ENCODE assay signal across 8 cellular contexts in genomic region chr22:39003165-39003638, GRCh38. TPM values are rescaled to one million over a fixed set of nuclear protein-coding genes. Genes with fewer than 3 reads are reported as not detected.
DNase-seq lines count a peak whose midpoint lies in the region; ATAC-seq, FAIRE-seq and TF ChIP-seq lines count a peak whose summit lies in the region.

No MANE protein-coding gene starts in this region.

- WGBS in GM12878 (ENCODE audit: insufficient coverage, insufficient replicate concordance, low lambda C conversion rate, missing lambda C conversion rate) = 5% methylated on average over 7 of the region's 7 CpGs

- intact Hi-C loops in CD8-positive, alpha-beta T cell (cut with DNase I, micrococcal nuclease) = loop anchor here (1.0 to 10.0 kb wide), 6 partner anchors 18 to 948 kb away; partner anchors contain the start of genes ATF4 (in 1 of the 2) and PICK1 (in 1 of the 2)
- intact Hi-C loops in GM12878 (cut with micrococcal nuclease; ENCODE audit: unreplicated experiment) = loop anchor here (1.0 to 5.0 kb wide), 4 partner anchors 30 to 234 kb away; no protein-coding TSS in a partner anchor

- FAIRE-seq in TTC549 (lab: Jason Lieb, UNC) (peak; percentile 31), GM12878 (lab: Jason Lieb, UNC) (peak; percentile 83)

- RAD21 ChIA-PET in GM12878 (lab: Charles Lee; ENCODE audit: unreplicated experiment) = interaction anchor here (0.6 to 5.3 kb wide), 26 partner anchors 13 to 308 kb away, joined by 3 to 93 read pairs (median 4); partner anchors contain the start of genes APOBEC3B, APOBEC3H and CBX6

- H3K9ac ChIP-seq in GM12878 (ENCODE audit: control insufficient read depth, insufficient read depth, low read length) = no peak overlapping the region

- no peaks in the 10 kb centered on the region for H3K9me3 ChIP-seq in CD8-positive, alpha-beta T cell (ENCODE audit: low read length)
- H3K9me3 ChIP-seq in GM12878 (replicated peaks; ENCODE audit: control insufficient read depth, insufficient read depth, low read length) = no peaks in the 10 kb centered on the region; the same call in 2 of the 3 replicates

- peak overlapping the region; percentile 36 for H3K4me2 ChIP-seq in GM12878 (ENCODE audit: control insufficient read depth, insufficient read depth)

- H3K36me3 Mint-ChIP-seq in CD8-positive, alpha-beta T cell = no peaks in the 10 kb centered on the region

- H3K4me1 Mint-ChIP-seq in CD8-positive, alpha-beta T cell (ENCODE audit: low read depth) = peaks cover 12% of the 10 kb centered on the region

- peak; percentile 68 for TF ChIP-seq CTCF in CD8-positive, alpha-beta T cell (IDR thresholded peaks at IDR 0.05)
- peak; percentile 69 to 76 (median 75) for TF ChIP-seq CTCF in GM12878 (IDR thresholded peaks at IDR 0.05 in 2 of 3, conservative IDR thresholded peaks at IDR 0.05 in 1 of 3; ENCODE audit: control insufficient read depth in 2 of 3, extremely low read depth in 1 of 3, insufficient read depth in 1 of 3, low read depth in 3 of 3, low read length in 3 of 3)

- no peaks in the 10 kb centered on the region for H3K79me2 ChIP-seq in GM12878 (ENCODE audit: control insufficient read depth, insufficient read depth, low read length)

- H3K27me3 ChIP-seq in CD8-positive, alpha-beta T cell (ENCODE audit: insufficient read depth, low read length) = no peaks in the 10 kb centered on the region
- H3K27me3 ChIP-seq in GM12878 (replicated peaks in 1 of 2; ENCODE audit: control insufficient read depth in 2 of 2, insufficient read depth in 2 of 2, low read length in 1 of 2) = no peaks in the 10 kb centered on the region

- SMC1A ChIA-PET in GM12878 (lab: Charles Lee; ENCODE audit: uncharacterized antibody, unreplicated experiment) = interaction anchor here (0.5 to 7.4 kb wide), 31 partner anchors 10 to 302 kb away, joined by 3 to 83 read pairs (median 4); partner anchors contain the start of genes APOBEC3B, APOBEC3D and CBX6

- peak; percentile 83 for ATAC-seq in CD8-positive, alpha-beta T cell
- ATAC-seq in GM21390 (IDR thresholded peaks at IDR 0.05; ENCODE audit: unreplicated experiment) (peak; percentile 64), GM12878 (peak; percentile 99), HG03095 (IDR thresholded peaks at IDR 0.05; ENCODE audit: unreplicated experiment) (no peak)

- peak; percentile 74 for TF ChIP-seq RAD21 in GM12878 (IDR thresholded peaks at IDR 0.05; ENCODE audit: insufficient read depth, low read depth, low read length)

- BruUV-seq in GM12878 (replicated peaks; lab: Mats Ljungman, UMichigan) = no TSS peak

- H3K36me3 ChIP-seq in CD8-positive, alpha-beta T cell (ENCODE audit: insufficient read depth, low read length) = no peaks in the 10 kb centered on the region
- H3K36me3 ChIP-seq in GM12878 (ENCODE audit: control insufficient read depth in 2 of 2, insufficient read depth in 2 of 2, low read length in 1 of 2) = no peaks in the 10 kb centered on the region

- CTCF ChIA-PET in CD8-positive, alpha-beta T cell (lab: Charles Lee) = interaction anchor here (0.6 to 6.3 kb wide), 48 partner anchors 9 to 951 kb away, joined by 3 to 110 read pairs (median 4); partner anchors contain the start of genes APOBEC3B, CBX6 and CBX7
- CTCF ChIA-PET in GM12878 (lab: Yijun Ruan, JAX) = interaction anchor here (0.6 to 9.8 kb wide), 39 partner anchors 9 to 950 kb away, joined by 3 to 192 read pairs (median 5); partner anchors contain the start of genes APOBEC3B, APOBEC3D and CBX6

- TF ChIP-seq POLR2A in GM12878 (IDR thresholded peaks at IDR 0.05; ENCODE audit: low read depth, low read length) = no peak

- no peak overlapping the region for H3K27ac ChIP-seq in CD8-positive, alpha-beta T cell (ENCODE audit: low read depth, low read length)
- no peak overlapping the region for H3K27ac ChIP-seq in GM12878 (ENCODE audit: control insufficient read depth, insufficient read depth)

- POLR2A ChIA-PET in CD8-positive, alpha-beta T cell (lab: Charles Lee) = interaction anchor here (0.7 to 2.0 kb wide), 5 partner anchors 133 to 316 kb away, joined by 3 to 13 read pairs (median 3); partner anchors contain the start of gene CBX6
- POLR2A ChIA-PET in GM12878 (lab: Charles Lee) = interaction anchor here (0.7 to 2.0 kb wide), 2 partner anchors 18 to 133 kb away, joined by 7 to 16 read pairs; partner anchors contain the start of gene APOBEC3D

- no peak overlapping the region for H3K4me3 Mint-ChIP-seq in CD8-positive, alpha-beta T cell

- in situ Hi-C loops in GM12878 (cut with MboI) = loop anchor here (5.0 kb wide), 1 partner anchor 131 kb away; the partner anchor contains the start of gene CBX6

- peaks cover 10% of the 10 kb centered on the region for H3K4me1 ChIP-seq in CD8-positive, alpha-beta T cell (ENCODE audit: insufficient read depth, low read length)
- H3K4me1 ChIP-seq in GM12878 (ENCODE audit: control insufficient read depth, insufficient read depth, low read length) = peaks cover 7% of the 10 kb centered on the region

- H2AFZ ChIP-seq in GM12878 (ENCODE audit: control insufficient read depth, low read depth, low read length) = peak overlapping the region; percentile 53

- H3K27me3 Mint-ChIP-seq in CD8-positive, alpha-beta T cell (ENCODE audit: low read depth) = peaks cover under 1% of the 10 kb centered on the region

- H4K20me1 ChIP-seq in GM12878 (ENCODE audit: control insufficient read depth, insufficient read depth) = no peaks in the 10 kb centered on the region

- peaks cover under 1% of the 10 kb centered on the region for H3K9me3 Mint-ChIP-seq in CD8-positive, alpha-beta T cell

- peak overlapping the region; percentile 27 for H3K27ac Mint-ChIP-seq in CD8-positive, alpha-beta T cell

- DNase-seq in CD8-positive, alpha-beta T cell = peak; percentile 43 to 82 (median 69)
- DNase-seq in NCI-H1092 (lab: John Stamatoyannopoulos, UW) (peak; percentile 57), GM12878 (ENCODE audit: low read depth, low spot score) (peak; percentile 81), iPS DF 4.7 (ENCODE audit: extremely low read depth, low spot score) (peak; percentile 90)
- DNase-seq in stimulated activated CD4-positive, alpha-beta T cell treated with anti-CD3 and anti-CD28 coated beads, Interleukin-12 subunit alpha, Interleukin-12 subunit beta, amount 100 ng/mL, for 24 hours (ENCODE audit: low read depth in 2 of 2) = peak; percentile 34 to 59

- no peak for TF ChIP-seq EP300 in GM12878 (IDR thresholded peaks at IDR 0.05; ENCODE audit: borderline replicate concordance in 1 of 2, control insufficient read depth in 1 of 2, low read depth in 2 of 2, low read length in 2 of 2)

- no peak overlapping the region for H3K4me3 ChIP-seq in CD8-positive, alpha-beta T cell (ENCODE audit: low read depth, low read length)
- no peak overlapping the region for H3K4me3 ChIP-seq in GM12878

RNA-seq across cellular contexts. Expression of gene APOBEC3C, which starts 10.9 kb away (rescaled TPM):
- total RNA-seq in CD8-positive, alpha-beta T cell = 10 to 100 TPM; 14.1 to 15.8 TPM
- total RNA-seq in GM12878 (2013; cell fraction: nucleolus; rRNA removed) = 12.0 and 12.6 TPM in 2 replicates
- total RNA-seq in GM12878 (2014; rRNA removed) (21.7 and 22.9 TPM in 2 replicates), GM12878 (2014; rRNA removed; fragmentation: Illumina TruSeq; extraction: Trizol) (21.5 and 23.3 TPM in 2 replicates), GM12878 (2021) (143 and 147 TPM in 2 replicates)
- 73.5 TPM for polyA plus RNA-seq in GM12878 (2011; ENCODE audit: low read depth)
- polyA plus RNA-seq in GM12878 (2011; rRNA removed) (56.5 and 69.4 TPM in 2 replicates), GM12878 (2014; fragmentation: Illumina TruSeq; extraction: Trizol) (143 and 168 TPM in 2 replicates), GM12878 (2014; fragmentation: Nextera tagmentation; extraction: Ambion mirVana) (100 to 1,000 TPM; 258 to 290 TPM), GM12878 (2014; rRNA removed) (92.0 and 97.5 TPM in 2 replicates), GM12878 (2016; fragmentation: Nextera tagmentation; extraction: Ambion mirVana) (100 to 1,000 TPM; 248 to 271 TPM)
- polyA plus RNA-seq in GM12878 (2011; cell fraction: cytosol; rRNA removed) = 71.6 and 80.6 TPM in 2 replicates
- polyA plus RNA-seq in GM12878 (2011; cell fraction: nucleus; rRNA removed) = 31.6 and 32.5 TPM in 2 replicates
- polyA plus RNA-seq in GM12878 (2012) = 77.5 and 80.8 TPM in 2 replicates
- polyA minus RNA-seq in GM12878 (2011; rRNA and poly(A)+ RNA removed) = 32.8 and 47.2 TPM in 2 replicates
- 32.3 and 36.1 TPM in 2 replicates for polyA minus RNA-seq in GM12878 (2011; cell fraction: cytosol; rRNA and poly(A)+ RNA removed)
- polyA minus RNA-seq in GM12878 (2011; cell fraction: nucleus; rRNA and poly(A)+ RNA removed) = 7.1 and 9.9 TPM in 2 replicates

RNA-seq across cellular contexts. Expression of gene APOBEC3D, which starts 17.7 kb away (rescaled TPM):
- total RNA-seq in CD8-positive, alpha-beta T cell = 1 to 10 TPM; 6.3 to 7.1 TPM
- 19.6 and 24.4 TPM in 2 replicates for total RNA-seq in GM12878 (2013; cell fraction: nucleolus; rRNA removed)
- total RNA-seq in GM12878 (2014; rRNA removed) (13.0 and 14.2 TPM in 2 replicates), GM12878 (2014; rRNA removed; fragmentation: Illumina TruSeq; extraction: Trizol) (13.4 and 15.2 TPM in 2 replicates), GM12878 (2021) (26.9 and 27.8 TPM in 2 replicates)
- polyA plus RNA-seq in GM12878 (2011; ENCODE audit: low read depth) = 4.4 TPM
- polyA plus RNA-seq in GM12878 (2011; rRNA removed) (12.3 and 20.2 TPM in 2 replicates), GM12878 (2014; fragmentation: Illumina TruSeq; extraction: Trizol) (10.0 and 22.1 TPM in 2 replicates), GM12878 (2014; fragmentation: Nextera tagmentation; extraction: Ambion mirVana) (1 to 10 TPM; 8.9 to 9.6 TPM), GM12878 (2014; rRNA removed) (17.1 and 17.3 TPM in 2 replicates), GM12878 (2016; fragmentation: Nextera tagmentation; extraction: Ambion mirVana) (10 to 100 TPM; 14.9 to 16.0 TPM)
- polyA plus RNA-seq in GM12878 (2011; cell fraction: cytosol; rRNA removed) = 17.9 and 20.5 TPM in 2 replicates
- 19.8 and 30.2 TPM in 2 replicates for polyA plus RNA-seq in GM12878 (2011; cell fraction: nucleus; rRNA removed)
- polyA plus RNA-seq in GM12878 (2012) = 12.1 and 14.6 TPM in 2 replicates
- 25.4 and 42.3 TPM in 2 replicates for polyA minus RNA-seq in GM12878 (2011; rRNA and poly(A)+ RNA removed)
- 6.8 and 12.9 TPM in 2 replicates for polyA minus RNA-seq in GM12878 (2011; cell fraction: cytosol; rRNA and poly(A)+ RNA removed)
- polyA minus RNA-seq in GM12878 (2011; cell fraction: nucleus; rRNA and poly(A)+ RNA removed) = 4.1 and 9.0 TPM in 2 replicates

RNA-seq across cellular contexts. Expression of gene APOBEC3B, which starts 21.1 kb away (rescaled TPM):
- under 1 TPM in 1 of 2 experiments, not detected in 1; 0.41 TPM for total RNA-seq in CD8-positive, alpha-beta T cell
- total RNA-seq in GM12878 (2013; cell fraction: nucleolus; rRNA removed) = 1.3 and 1.8 TPM in 2 replicates
- total RNA-seq in GM12878 (2014; rRNA removed) (19.1 and 19.4 TPM in 2 replicates), GM12878 (2014; rRNA removed; fragmentation: Illumina TruSeq; extraction: Trizol) (2.4 and 2.7 TPM in 2 replicates), GM12878 (2021) (24.3 and 26.3 TPM in 2 replicates)
- polyA plus RNA-seq in GM12878 (2011; ENCODE audit: low read depth) = 20.8 TPM
- polyA plus RNA-seq in GM12878 (2011; rRNA removed) (18.6 and 26.8 TPM in 2 replicates), GM12878 (2014; fragmentation: Illumina TruSeq; extraction: Trizol) (24.8 and 31.5 TPM in 2 replicates), GM12878 (2014; fragmentation: Nextera tagmentation; extraction: Ambion mirVana) (10 to 100 TPM; 56.6 to 75.1 TPM), GM12878 (2014; rRNA removed) (29.6 and 30.4 TPM in 2 replicates), GM12878 (2016; fragmentation: Nextera tagmentation; extraction: Ambion mirVana) (10 to 100 TPM; 40.7 to 45.1 TPM)
- polyA plus RNA-seq in GM12878 (2011; cell fraction: cytosol; rRNA removed) = 59.0 and 63.5 TPM in 2 replicates
- polyA plus RNA-seq in GM12878 (2011; cell fraction: nucleus; rRNA removed) = 22.8 and 31.2 TPM in 2 replicates
- 26.4 and 28.7 TPM in 2 replicates for polyA plus RNA-seq in GM12878 (2012)
- 28.0 and 45.3 TPM in 2 replicates for polyA minus RNA-seq in GM12878 (2011; rRNA and poly(A)+ RNA removed)
- 12.8 and 14.1 TPM in 2 replicates for polyA minus RNA-seq in GM12878 (2011; cell fraction: cytosol; rRNA and poly(A)+ RNA removed)
- polyA minus RNA-seq in GM12878 (2011; cell fraction: nucleus; rRNA and poly(A)+ RNA removed) = 4.1 and 7.4 TPM in 2 replicates

RNA-seq across cellular contexts. Expression of gene APOBEC3F, which starts 37.5 kb away (rescaled TPM):
- 1 to 10 TPM; 6.7 to 8.3 TPM for total RNA-seq in CD8-positive, alpha-beta T cell
- total RNA-seq in GM12878 (2013; cell fraction: nucleolus; rRNA removed) = 16.3 and 17.2 TPM in 2 replicates
- 10.9 and 13.1 TPM in 2 replicates for total RNA-seq in GM12878 (2014; rRNA removed)
- total RNA-seq in GM12878 (2014; rRNA removed; fragmentation: Illumina TruSeq; extraction: Trizol) = 7.4 and 7.7 TPM in 2 replicates
- 29.1 and 30.6 TPM in 2 replicates for total RNA-seq in GM12878 (2021)
- 9.6 TPM for polyA plus RNA-seq in GM12878 (2011; ENCODE audit: low read depth)
- 4.7 and 7.8 TPM in 2 replicates for polyA plus RNA-seq in GM12878 (2011; rRNA removed)
- 7.3 and 8.6 TPM in 2 replicates for polyA plus RNA-seq in GM12878 (2011; cell fraction: cytosol; rRNA removed)
- 7.7 and 7.9 TPM in 2 replicates for polyA plus RNA-seq in GM12878 (2011; cell fraction: nucleus; rRNA removed)
- polyA plus RNA-seq in GM12878 (2012) = 11.1 TPM in 2 replicates
- 13.7 and 17.8 TPM in 2 replicates for polyA plus RNA-seq in GM12878 (2014; fragmentation: Illumina TruSeq; extraction: Trizol)
- 1 to 10 TPM; 7.5 to 9.6 TPM for polyA plus RNA-seq in GM12878 (2014; fragmentation: Nextera tagmentation; extraction: Ambion mirVana)
- polyA plus RNA-seq in GM12878 (2014; rRNA removed) = 13.3 and 14.7 TPM in 2 replicates
- polyA plus RNA-seq in GM12878 (2016; fragmentation: Nextera tagmentation; extraction: Ambion mirVana) = 10 to 100 TPM; 20.9 to 26.5 TPM
- polyA minus RNA-seq in GM12878 (2011; rRNA and poly(A)+ RNA removed) = 11.8 and 20.1 TPM in 2 replicates
- polyA minus RNA-seq in GM12878 (2011; cell fraction: cytosol; rRNA and poly(A)+ RNA removed) = 7.2 and 10.8 TPM in 2 replicates
- polyA minus RNA-seq in GM12878 (2011; cell fraction: nucleus; rRNA and poly(A)+ RNA removed) = 13.9 and 15.3 TPM in 2 replicates

RNA-seq across cellular contexts. Expression of gene APOBEC3A, which starts 45.8 kb away (rescaled TPM):
- not detected for total RNA-seq in CD8-positive, alpha-beta T cell
- total RNA-seq in GM12878 (2013; cell fraction: nucleolus; rRNA removed) = not detected in 2 replicates
- not detected in 2 replicates for total RNA-seq in GM12878 (2014; rRNA removed)
- total RNA-seq in GM12878 (2014; rRNA removed; fragmentation: Illumina TruSeq; extraction: Trizol) = not detected in 2 replicates
- not detected in 2 replicates for total RNA-seq in GM12878 (2021)
- polyA plus RNA-seq in GM12878 (2011; ENCODE audit: low read depth) = not detected
- polyA plus RNA-seq in GM12878 (2011; rRNA removed) = not detected in 2 replicates
- not detected in 2 replicates for polyA plus RNA-seq in GM12878 (2011; cell fraction: cytosol; rRNA removed)
- polyA plus RNA-seq in GM12878 (2011; cell fraction: nucleus; rRNA removed) = not detected in 2 replicates
- 0.07 and 0.38 TPM in 2 replicates for polyA plus RNA-seq in GM12878 (2012)
- not detected in 2 replicates for polyA plus RNA-seq in GM12878 (2014; fragmentation: Illumina TruSeq; extraction: Trizol)
- not detected for polyA plus RNA-seq in GM12878 (2014; fragmentation: Nextera tagmentation; extraction: Ambion mirVana)
- not detected in 2 replicates for polyA plus RNA-seq in GM12878 (2014; rRNA removed)
- under 1 TPM in 1 of 2 experiments, not detected in 1; 0.20 TPM for polyA plus RNA-seq in GM12878 (2016; fragmentation: Nextera tagmentation; extraction: Ambion mirVana)
- polyA minus RNA-seq in GM12878 (2011; rRNA and poly(A)+ RNA removed) = not detected in 2 replicates
- not detected in 2 replicates for polyA minus RNA-seq in GM12878 (2011; cell fraction: cytosol; rRNA and poly(A)+ RNA removed)
- not detected in 2 replicates for polyA minus RNA-seq in GM12878 (2011; cell fraction: nucleus; rRNA and poly(A)+ RNA removed)
